Comparison of ENCODE assay signal across 1 cellular context in the genomic region with DNA sequence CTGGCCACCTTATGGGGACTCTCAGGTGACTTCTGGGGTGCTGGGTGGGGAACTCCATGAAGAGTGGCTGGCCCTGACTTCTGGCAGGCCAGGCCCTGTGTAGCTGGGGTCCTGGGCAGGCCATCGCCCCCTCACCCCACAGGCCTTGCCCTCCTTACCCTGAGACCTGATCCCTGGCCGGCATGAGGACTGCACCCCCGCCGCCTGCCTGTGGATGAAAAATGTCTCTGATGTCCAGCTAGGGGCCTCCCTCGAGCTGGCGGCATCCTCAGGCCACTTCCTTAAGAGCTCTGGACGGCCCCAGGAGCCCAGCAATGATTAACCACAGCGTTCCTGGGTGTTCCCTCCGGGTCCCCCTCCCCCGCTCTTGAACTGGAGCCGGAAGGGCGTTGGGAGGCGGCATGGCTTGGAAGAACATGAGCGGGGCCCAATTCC.
A peak's percentile ranks its signal among the peaks of the same experiment; 100 is the strongest.
TF ChIP-seq lines count a peak whose summit lies in the region.

No MANE protein-coding gene starts in this region.

TF ChIP-seq in HepG2, 621 proteins besides CTCF, POLR2A, EP300 and RAD21 (continued from another document):
- TF ChIP-seq, protein P1, sequence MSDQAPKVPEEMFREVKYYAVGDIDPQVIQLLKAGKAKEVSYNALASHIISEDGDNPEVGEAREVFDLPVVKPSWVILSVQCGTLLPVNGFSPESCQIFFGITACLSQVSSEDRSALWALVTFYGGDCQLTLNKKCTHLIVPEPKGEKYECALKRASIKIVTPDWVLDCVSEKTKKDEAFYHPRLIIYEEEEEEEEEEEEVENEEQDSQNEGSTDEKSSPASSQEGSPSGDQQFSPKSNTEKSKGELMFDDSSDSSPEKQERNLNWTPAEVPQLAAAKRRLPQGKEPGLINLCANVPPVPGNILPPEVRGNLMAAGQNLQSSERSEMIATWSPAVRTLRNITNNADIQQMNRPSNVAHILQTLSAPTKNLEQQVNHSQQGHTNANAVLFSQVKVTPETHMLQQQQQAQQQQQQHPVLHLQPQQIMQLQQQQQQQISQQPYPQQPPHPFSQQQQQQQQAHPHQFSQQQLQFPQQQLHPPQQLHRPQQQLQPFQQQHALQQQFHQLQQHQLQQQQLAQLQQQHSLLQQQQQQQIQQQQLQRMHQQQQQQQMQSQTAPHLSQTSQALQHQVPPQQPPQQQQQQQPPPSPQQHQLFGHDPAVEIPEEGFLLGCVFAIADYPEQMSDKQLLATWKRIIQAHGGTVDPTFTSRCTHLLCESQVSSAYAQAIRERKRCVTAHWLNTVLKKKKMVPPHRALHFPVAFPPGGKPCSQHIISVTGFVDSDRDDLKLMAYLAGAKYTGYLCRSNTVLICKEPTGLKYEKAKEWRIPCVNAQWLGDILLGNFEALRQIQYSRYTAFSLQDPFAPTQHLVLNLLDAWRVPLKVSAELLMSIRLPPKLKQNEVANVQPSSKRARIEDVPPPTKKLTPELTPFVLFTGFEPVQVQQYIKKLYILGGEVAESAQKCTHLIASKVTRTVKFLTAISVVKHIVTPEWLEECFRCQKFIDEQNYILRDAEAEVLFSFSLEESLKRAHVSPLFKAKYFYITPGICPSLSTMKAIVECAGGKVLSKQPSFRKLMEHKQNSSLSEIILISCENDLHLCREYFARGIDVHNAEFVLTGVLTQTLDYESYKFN (CRISPR knock-in tag; conservative IDR thresholded peaks at IDR 0.05), result peak; percentile 39; the same call in 1 of the 2 replicates
- TF ChIP-seq NONO (IDR thresholded peaks at IDR 0.05) (no peak), NONO (CRISPR knock-in tag; conservative IDR thresholded peaks at IDR 0.05) (no peak)
- TF ChIP-seq, protein P2, sequence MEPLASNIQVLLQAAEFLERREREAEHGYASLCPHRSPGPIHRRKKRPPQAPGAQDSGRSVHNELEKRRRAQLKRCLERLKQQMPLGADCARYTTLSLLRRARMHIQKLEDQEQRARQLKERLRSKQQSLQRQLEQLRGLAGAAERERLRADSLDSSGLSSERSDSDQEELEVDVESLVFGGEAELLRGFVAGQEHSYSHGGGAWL (CRISPR knock-in tag; IDR thresholded peaks at IDR 0.05), result 0 out of 2 replicates have a peak, but pooled peaks have one; percentile 21
